ENCODE assay signal across 8 cellular contexts in genomic region chr7:28656529-28656928, GRCh38.
"Had no signal": no experiment of that assay in that cellular context is flagged by ENCODE, and none has a peak within 500 bp of the region (broad histone marks: within the 10 kb centered on the region; RNA-seq: fewer than 3 reads in every experiment).

No MANE protein-coding gene starts in this region.

- H3K4me3 Mint-ChIP-seq: GM23338, HFFc6, IgD-negative memory B cell had no signal

- H2AFZ ChIP-seq: GM23338 had no signal

- ATAC-seq: GM23338, HCT116 had no signal

- H3K36me3 ChIP-seq: HAP-1 had no signal

- H3K27ac ChIP-seq: HL-60 had no signal

- H3K4me2 ChIP-seq: GM23338 had no signal

- H3K27ac Mint-ChIP-seq: GM23338, HFFc6, IgD-negative memory B cell had no signal

- H3K9me3 ChIP-seq: HAP-1 had no signal

- DNase-seq: H7, HFFc6, KG1 had no signal

- H3K4me3 ChIP-seq: GM23338, HAP-1 had no signal

- H3K4me1 ChIP-seq: HAP-1 had no signal

- H3K4me1 Mint-ChIP-seq: GM23338, IgD-negative memory B cell had no signal

- H3K36me3 Mint-ChIP-seq: IgD-negative memory B cell had no signal
